Comparison of ENCODE assay signal across 1 cellular context in genomic region chr1:19923137-19923952, GRCh38.
A peak's percentile ranks its signal among the peaks of the same experiment; 100 is the strongest.
TF ChIP-seq lines count a peak whose summit lies in the region.

Gene PLA2G2E, minus strand, starts transcription at chr1:19923617. Its CDS starts 58 bp downstream, at chr1:19923559.

TF ChIP-seq in HepG2, 621 proteins besides CTCF, POLR2A, EP300 and RAD21 (continued from another document):
- TF ChIP-seq SNAPC4 (CRISPR knock-in tag; IDR thresholded peaks at IDR 0.05): 0 out of 2 replicates have a peak, but pooled peaks have one; percentile 25
- no peak for TF ChIP-seq ZNF160 (CRISPR knock-in tag; IDR thresholded peaks at IDR 0.05)
- TF ChIP-seq ZNF607 (CRISPR knock-in tag; IDR thresholded peaks at IDR 0.05; ENCODE audit: borderline replicate concordance): no peak
- no peak for TF ChIP-seq KIAA2018 (CRISPR knock-in tag; IDR thresholded peaks at IDR 0.05; ENCODE audit: borderline replicate concordance)
- TF ChIP-seq ZNF101 (CRISPR knock-in tag; IDR thresholded peaks at IDR 0.05; ENCODE audit: borderline replicate concordance, low read depth): no peak
